In the genomic region with DNA sequence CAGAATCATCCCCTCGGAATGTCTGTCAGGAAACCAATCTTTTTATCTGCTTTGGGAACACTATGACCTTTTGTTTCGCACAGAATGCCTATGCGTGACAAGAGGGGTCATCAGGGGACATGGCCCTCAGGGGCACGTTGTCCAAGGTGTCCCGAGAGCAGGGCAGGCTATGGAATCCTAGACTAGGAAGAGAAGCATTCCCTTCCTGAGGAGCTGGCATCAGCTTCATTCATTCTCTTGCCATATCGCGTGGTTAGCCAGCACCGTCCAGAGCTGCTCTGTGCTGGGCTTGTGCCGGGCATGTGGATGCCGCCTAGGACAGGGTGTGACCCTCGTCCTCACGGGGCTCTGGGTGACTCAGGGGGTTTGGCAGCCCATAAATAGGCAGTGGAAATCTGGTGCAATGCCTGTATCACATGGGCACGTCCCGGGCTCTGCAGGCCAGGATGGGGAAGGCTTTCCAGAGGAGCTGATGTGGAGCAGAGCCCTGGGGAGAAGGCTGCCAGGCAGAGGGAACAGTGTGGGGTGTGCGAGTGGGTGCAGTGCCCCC, we compare ENCODE assay signal across 15 cellular contexts.
DNase-seq lines count a peak whose midpoint lies in the region; ATAC-seq and TF ChIP-seq lines count a peak whose summit lies in the region.
"Had no signal": no experiment of that assay in that cellular context is flagged by ENCODE, and none has a peak within 500 bp of the region (broad histone marks: within the 10 kb centered on the region; RNA-seq: fewer than 3 reads in every experiment).

No MANE protein-coding gene starts in this region.

- peak overlapping the region in 1 of 2 donors; percentile 38 for H3K4me3 ChIP-seq in ascending aorta
- no peak overlapping the region for H3K4me3 ChIP-seq in heart right ventricle
- H3K4me3 ChIP-seq in thoracic aorta, result peak overlapping the region; percentile 35
- H3K4me3 ChIP-seq: tibial nerve had no signal

- H3K36me3 ChIP-seq in ascending aorta, result no peaks in the 10 kb centered on the region
- no peaks in the 10 kb centered on the region for H3K36me3 ChIP-seq in heart right ventricle
- H3K36me3 ChIP-seq in thoracic aorta, result no peaks in the 10 kb centered on the region
- H3K36me3 ChIP-seq: neutrophil, tibial nerve had no signal

- H3K4me3 Mint-ChIP-seq in osteocyte (ENCODE audit: unreplicated experiment), result no peak overlapping the region

- no peak for TF ChIP-seq CTCF in ascending aorta (IDR thresholded peaks at IDR 0.05)
- no peak for TF ChIP-seq CTCF in heart right ventricle (IDR thresholded peaks at IDR 0.05)
- TF ChIP-seq CTCF in thoracic aorta (IDR thresholded peaks at IDR 0.05), result no peak
- no peak for TF ChIP-seq CTCF in osteocyte (IDR thresholded peaks at IDR 0.05)

- H3K9me3 ChIP-seq in ascending aorta, result no peaks in the 10 kb centered on the region
- H3K9me3 ChIP-seq in heart right ventricle, result peaks cover 0 to 9% (median 0%) of the 10 kb centered on the region in 11 donors
- H3K9me3 ChIP-seq in thoracic aorta, result no peaks in the 10 kb centered on the region
- H3K9me3 ChIP-seq: neutrophil, tibial nerve had no signal

- DNase-seq in HCEC 1CT, result peak; percentile 48
- peak; percentile 76 to 91 for DNase-seq in ascending aorta (ENCODE audit: low spot score in 2 of 2)
- DNase-seq in heart right ventricle, result peak; percentile 53 to 58
- peak; percentile 48 for DNase-seq in thoracic aorta (ENCODE audit: low spot score)
- no peak for DNase-seq in osteocyte (ENCODE audit: extremely low spot score, unreplicated experiment)
- DNase-seq: activated CD4-positive, alpha-beta T cell treated with anti-CD3 and anti-CD28 coated beads, Interleukin-2, amount 50 U/mL, for 1 hour; activated naive CD4-positive, alpha-beta T cell treated with anti-CD3 and anti-CD28 coated beads, Interleukin-2, amount 50 U/mL, for 16 hours; DMS53; Kasumi-1; NCI-H526 had no signal

- H3K9me3 Mint-ChIP-seq in osteocyte (ENCODE audit: unreplicated experiment), result no peaks in the 10 kb centered on the region

- H3K36me3 Mint-ChIP-seq in osteocyte (ENCODE audit: unreplicated experiment), result no peaks in the 10 kb centered on the region

- H3K27me3 Mint-ChIP-seq in osteocyte (ENCODE audit: unreplicated experiment), result peaks cover 16% of the 10 kb centered on the region

- ATAC-seq in heart right ventricle, result peak; percentile 69 to 93 (median 84)
- peak; percentile 87 for ATAC-seq in thoracic aorta (ENCODE audit: insufficient number of reproducible peaks, low FRiP score, low read depth)
- no peak for ATAC-seq in HG03521 (IDR thresholded peaks at IDR 0.05; ENCODE audit: unreplicated experiment)
- no peak for ATAC-seq in HG03280 (IDR thresholded peaks at IDR 0.05; ENCODE audit: unreplicated experiment)
- no peak for ATAC-seq in GM18870 (IDR thresholded peaks at IDR 0.05; ENCODE audit: unreplicated experiment)

- intact Hi-C loops in ascending aorta (cut with DNase I), result loop anchor here (2.0 kb wide), 1 partner anchor 27 kb away; no protein-coding TSS in a partner anchor
- intact Hi-C loops in heart right ventricle (cut with DNase I), result no loop called here

- H3K27me3 ChIP-seq in ascending aorta (no peaks in the 10 kb centered on the region), heart right ventricle (peaks cover 0 to 33% (median 6%) of the 10 kb centered on the region in 7 donors), thoracic aorta (replicated peaks; ENCODE audit: insufficient read depth) (no peaks in the 10 kb centered on the region)

- peaks cover 7 to 17% of the 10 kb centered on the region in 2 donors for H3K4me1 ChIP-seq in ascending aorta
- H3K4me1 ChIP-seq in heart right ventricle, result peaks cover 7 to 28% (median 13%) of the 10 kb centered on the region in 9 donors
- peaks cover 18 to 21% of the 10 kb centered on the region in 2 donors for H3K4me1 ChIP-seq in thoracic aorta (ENCODE audit: control insufficient read depth in 1 of 2, low read depth in 2 of 2)

- H3K27ac Mint-ChIP-seq in osteocyte (ENCODE audit: unreplicated experiment), result no peak overlapping the region

- 28 to 43% methylated on average over 15 of the region's 15 CpGs for WGBS in heart right ventricle, 2 donors

- peaks cover 18% of the 10 kb centered on the region for H3K4me1 Mint-ChIP-seq in osteocyte (ENCODE audit: unreplicated experiment)

- H3K27ac ChIP-seq in ascending aorta (peak overlapping the region; percentile 38 to 45), heart right ventricle (peak overlapping the region in 4 of 10 donors; percentile 17 to 65 (median 32)), thoracic aorta (peak overlapping the region; percentile 40 to 59)
- H3K27ac ChIP-seq: neutrophil had no signal

Comparison
In these comparisons a context has a peak if more than half of its experiments do, and no peak if none do; other contexts are left out.
1. ATAC-seq: peak in heart right ventricle (8 of 8) and thoracic aorta (single experiment); none in HG03521 (single experiment), HG03280 (single experiment) and GM18870 (single experiment).